ENCODE assay signal across 11 cellular contexts in genomic region chr2:112725545-112726457, GRCh38. TPM values are rescaled to one million over a fixed set of nuclear protein-coding genes. Genes with fewer than 3 reads are reported as not detected.
A peak's percentile ranks its signal among the peaks of the same experiment; 100 is the strongest.
DNase-seq lines count a peak whose midpoint lies in the region; ATAC-seq and TF ChIP-seq lines count a peak whose summit lies in the region.
"Had no signal": no experiment of that assay in that cellular context is flagged by ENCODE, and none has a peak within 500 bp of the region (broad histone marks: within the 10 kb centered on the region; RNA-seq: fewer than 3 reads in every experiment).

No MANE protein-coding gene starts in this region.

- H3K27me3 ChIP-seq in foreskin keratinocyte = no peaks in the 10 kb centered on the region
- H3K27me3 ChIP-seq: cardiac muscle cell had no signal

- H3K27ac ChIP-seq in foreskin keratinocyte = peak overlapping the region; percentile 32
- H3K27ac ChIP-seq: cardiac muscle cell had no signal

- intact Hi-C loops in cardiac septum (cut with DNase I) = loop anchor here (1.0 kb wide), 2 partner anchors 100 to 126 kb away; no protein-coding TSS in a partner anchor

- peak; percentile 25 for TF ChIP-seq CTCF in GM12873 (IDR thresholded peaks at IDR 0.05; ENCODE audit: insufficient read depth, low read depth, low read length, missing control alignments)
- no peak for TF ChIP-seq CTCF in foreskin keratinocyte (conservative IDR thresholded peaks at IDR 0.05)

- ATAC-seq in GM21529 (IDR thresholded peaks at IDR 0.05; ENCODE audit: unreplicated experiment) = peak; percentile 46
- peak; percentile 53 for ATAC-seq in HG03565 (IDR thresholded peaks at IDR 0.05; ENCODE audit: unreplicated experiment)
- ATAC-seq in foreskin keratinocyte = peak; percentile 60

- H3K4me1 ChIP-seq in foreskin keratinocyte = peaks cover 2% of the 10 kb centered on the region

- DNase-seq in foreskin keratinocyte (peak; percentile 49 to 76), amniotic stem cell (lab: John Stamatoyannopoulos, UW) (no peak), NCI-H1930 (lab: John Stamatoyannopoulos, UW) (no peak), SIG-M5 treated with dmso at 0.1 percent for 504 hours (lab: John Stamatoyannopoulos, UW; ENCODE audit: unreplicated experiment) (no peak), cardiac septum (ENCODE audit: low spot score) (no peak)

RNA-seq across cellular contexts. Expression of gene NT5DC4, which starts 5.0 kb away (rescaled TPM):
- total RNA-seq in foreskin keratinocyte (0.07 TPM in 1 of 2 replicates, not detected in the other), cardiac septum (not detected)
- 0.01 TPM in 1 of 2 replicates, not detected in the other for polyA plus RNA-seq in foreskin keratinocyte
- total RNA-seq: activated CD8-positive, alpha-beta memory T cell treated with anti-CD3 and anti-CD28 coated beads, Interleukin-2, amount 10 ng/mL, durations not matched to agents 7 days and 5 days; cardiac muscle cell; ureter had no signal
- polyA plus RNA-seq: cardiac muscle cell had no signal

RNA-seq across cellular contexts. Expression of gene CKAP2L, which starts 38.6 kb away (rescaled TPM):
- total RNA-seq in foreskin keratinocyte = 30.1 and 40.8 TPM in 2 replicates
- 9.2 and 13.4 TPM in 2 replicates for polyA plus RNA-seq in foreskin keratinocyte
- total RNA-seq in cardiac septum = 0.30 TPM

RNA-seq across cellular contexts. Expression of gene IL1A, which starts 58.5 kb away (rescaled TPM):
- total RNA-seq in foreskin keratinocyte (263 and 311 TPM in 2 replicates), cardiac septum (not detected)
- 156 and 231 TPM in 2 replicates for polyA plus RNA-seq in foreskin keratinocyte
- total RNA-seq: cardiac muscle cell had no signal
- polyA plus RNA-seq: cardiac muscle cell had no signal

Comparison
In these comparisons a context has a peak if more than half of its experiments do, and no peak if none do; other contexts are left out.
1. DNase-seq: peak in foreskin keratinocyte (2 of 2); none in amniotic stem cell (single experiment), NCI-H1930 (0 of 2), SIG-M5 treated with dmso at 0.1 percent for 504 hours (single experiment) and cardiac septum (single experiment).
2. RNA of gene CKAP2L, which starts 38.6 kb away (total RNA-seq): 30.1 to 40.8 TPM in foreskin keratinocyte; 0.30 TPM in cardiac septum (single experiment); every median in the first group is over 10 times any median in the second.
3. RNA of gene IL1A, which starts 58.5 kb away (total RNA-seq): 263 to 311 TPM in foreskin keratinocyte; not detected in cardiac septum (single experiment); every median in the first group is over 100 times any median in the second.
4. Peak in every context shown above with its lines, with median percentiles within 50 percentile points of each other: ATAC-seq.